10 cellular contexts compared by ENCODE assay signal in the genomic region with DNA sequence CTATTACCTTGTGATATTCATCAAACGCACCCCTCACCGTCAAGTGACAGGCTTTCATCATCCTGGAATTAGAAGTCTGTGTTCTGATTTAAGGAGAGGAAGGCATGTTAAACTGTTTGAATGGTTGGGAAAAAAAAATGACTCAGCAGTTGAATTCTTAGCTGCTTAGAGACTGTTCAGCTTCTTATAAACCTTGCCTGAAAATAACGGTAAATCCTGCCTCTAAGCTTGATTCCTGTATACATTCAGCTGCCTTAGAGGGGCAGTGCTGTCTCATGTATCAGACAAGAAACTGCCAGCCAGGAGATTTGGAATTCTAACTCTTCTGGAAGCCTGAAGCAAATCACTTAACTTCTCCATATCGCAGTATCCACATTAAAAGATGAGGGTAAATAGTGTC.
DNase-seq lines count a peak whose midpoint lies in the region; TF ChIP-seq lines count a peak whose summit lies in the region.
"Had no signal": no experiment of that assay in that cellular context is flagged by ENCODE, and none has a peak within 500 bp of the region (broad histone marks: within the 10 kb centered on the region; RNA-seq: fewer than 3 reads in every experiment).

No MANE protein-coding gene starts in this region.

- H3K4me3 ChIP-seq in astrocyte of the spinal cord (ENCODE audit: low read depth, low read length) = no peak overlapping the region
- H3K4me3 ChIP-seq: coronary artery had no signal

- peak; percentile 28; the same call in 1 of the 2 replicates for TF ChIP-seq RAD21 in Ishikawa (IDR thresholded peaks at IDR 0.05; ENCODE audit: low read depth)

- TF ChIP-seq CTCF in 22Rv1 (IDR thresholded peaks at IDR 0.05) = peak; percentile 17
- TF ChIP-seq CTCF in astrocyte of the spinal cord (IDR thresholded peaks at IDR 0.05; ENCODE audit: low read depth, low read length) = no peak
- no peak for TF ChIP-seq CTCF in GM13977 (IDR thresholded peaks at IDR 0.05; ENCODE audit: extremely low read depth, insufficient read depth, missing control alignments)

- H3K27ac ChIP-seq in 22Rv1 = no peak overlapping the region
- H3K27ac ChIP-seq: coronary artery had no signal

- in situ Hi-C loops in astrocyte of the spinal cord (cut with HindIII; ENCODE audit: low sequenced_read_pairs) (no loop called here), GM13977 (cut with MboI; ENCODE audit: low pct_unique_long_range_greater_than_20kb, low sequenced_read_pairs, unreplicated experiment) (no loop called here)

- no peak for TF ChIP-seq EP300 in Ishikawa (IDR thresholded peaks at IDR 0.05; ENCODE audit: borderline replicate concordance)

- DNase-seq in astrocyte of the spinal cord (ENCODE audit: low read depth, low spot score) = peak; percentile 22
- DNase-seq in left kidney (ENCODE audit: low read depth, low spot score) = peak; percentile 78
- DNase-seq in NCI-H748 treated with DMSO at 0.1 percent for 48 hours (lab: John Stamatoyannopoulos, UW) = no peak
- DNase-seq in NCI-H748 (lab: John Stamatoyannopoulos, UW; ENCODE audit: unreplicated experiment) = no peak
- DNase-seq in RPMI8226 = no peak
- DNase-seq in GM13977 (ENCODE audit: low spot score) = no peak
- DNase-seq: AML-193 had no signal

TF ChIP-seq in Ishikawa, 13 proteins besides CTCF, POLR2A, EP300 and RAD21:
- no peak for TF ChIP-seq FOXM1 (IDR thresholded peaks at IDR 0.05; ENCODE audit: borderline replicate concordance, low read depth)
- no peak for TF ChIP-seq TCF12 (IDR thresholded peaks at IDR 0.05; ENCODE audit: low read depth)
- no peak for TF ChIP-seq YY1 (IDR thresholded peaks at IDR 0.05; ENCODE audit: low read depth)

Comparison
In these comparisons a context has a peak if more than half of its experiments do, and no peak if none do; other contexts are left out.
1. DNase-seq: peak in astrocyte of the spinal cord (single experiment) and left kidney (single experiment); none in NCI-H748 treated with DMSO at 0.1 percent for 48 hours (single experiment), NCI-H748 (single experiment), RPMI8226 (single experiment) and GM13977 (single experiment).